Comparison of ENCODE assay signal across 23 cellular contexts in genomic region chr20:61639200-61639599, GRCh38.
DNase-seq lines count a peak whose midpoint lies in the region; ATAC-seq, FAIRE-seq and TF ChIP-seq lines count a peak whose summit lies in the region.
"Had no signal": no experiment of that assay in that cellular context is flagged by ENCODE, and none has a peak within 500 bp of the region (broad histone marks: within the 10 kb centered on the region; RNA-seq: fewer than 3 reads in every experiment).

No MANE protein-coding gene starts in this region.

- POLR2A ChIA-PET in A549 (lab: Yijun Ruan, JAX), result no interaction called here

- in situ Hi-C loops in gastrocnemius medialis (cut with MboI; ENCODE audit: low sequenced_read_pairs in 4 of 4), result no loop called here

- no peak for TF ChIP-seq EP300 in A549 (IDR thresholded peaks at IDR 0.05)

- ATAC-seq in A549 (peak; percentile 18 to 33; a peak in 2 of 6 replicates), GM18498 (IDR thresholded peaks at IDR 0.05; ENCODE audit: unreplicated experiment) (no peak), GM19397 (IDR thresholded peaks at IDR 0.05; ENCODE audit: unreplicated experiment) (no peak), gastrocnemius medialis (no peak)
- ATAC-seq: left cardiac atrium, WTC11 had no signal

- no peaks in the 10 kb centered on the region for H3K36me3 ChIP-seq in gastrocnemius medialis
- H3K36me3 ChIP-seq: prostate gland, SJSA1 had no signal

- FAIRE-seq in A549 (lab: Jason Lieb, UNC), result no peak
- FAIRE-seq: A204.1, endometrium, frontal cortex had no signal

- H3K4me3 ChIP-seq in A549, result no peak overlapping the region
- H3K4me3 ChIP-seq in WI38 (ENCODE audit: low read depth, low read length), result no peak overlapping the region
- no peak overlapping the region for H3K4me3 ChIP-seq in gastrocnemius medialis
- H3K4me3 ChIP-seq: prostate gland, SJSA1 had no signal

- H3K27ac ChIP-seq in A549 (no peak overlapping the region), gastrocnemius medialis (no peak overlapping the region)
- H3K27ac ChIP-seq: prostate gland, SJSA1 had no signal

- intact Hi-C loops in gastrocnemius medialis (cut with DNase I; ENCODE audit: low total_unique reads), result no loop called here

- CTCF ChIA-PET in A549 (lab: Yijun Ruan, JAX), result no interaction called here

- no peak for TF ChIP-seq RAD21 in A549 (conservative IDR thresholded peaks at IDR 0.05 in 1 of 2, IDR thresholded peaks at IDR 0.05 in 1 of 2)

- 56% methylated on average over 4 of the region's 4 CpGs for WGBS in A549 (ENCODE audit: missing lambda C conversion rate)

- no peak for TF ChIP-seq POLR2A in A549 (IDR thresholded peaks at IDR 0.05; ENCODE audit: low read length)
- TF ChIP-seq POLR2A in gastrocnemius medialis (IDR thresholded peaks at IDR 0.05), result no peak

- H3K27me3 ChIP-seq in gastrocnemius medialis, result no peaks in the 10 kb centered on the region

- no peaks in the 10 kb centered on the region for H3K9me3 ChIP-seq in A549
- H3K9me3 ChIP-seq in gastrocnemius medialis, result no peaks in the 10 kb centered on the region
- H3K9me3 ChIP-seq: prostate gland, SJSA1 had no signal

- H3K4me1 ChIP-seq in A549, result no peaks in the 10 kb centered on the region
- H3K4me1 ChIP-seq in gastrocnemius medialis, result no peaks in the 10 kb centered on the region
- H3K4me1 ChIP-seq: prostate gland, SJSA1 had no signal

- H3K4me2 ChIP-seq in A549, result no peak overlapping the region

- no peak for DNase-seq in A549 (ENCODE audit: low read depth in 1 of 2, low spot score in 1 of 2)
- DNase-seq in HCEC 1CT, result peak; percentile 52
- DNase-seq in iris pigment epithelial cell (ENCODE audit: low read depth), result peak; percentile 23
- DNase-seq in SW480 (ENCODE audit: low spot score), result no peak
- no peak for DNase-seq in gastrocnemius medialis
- DNase-seq: activated CD4-positive, alpha-beta T cell treated with anti-CD3 and anti-CD28 coated beads, Interleukin-2, amount 50 U/mL, for 48 hours; activated naive CD4-positive, alpha-beta T cell; CD4-positive, CD25-positive, alpha-beta regulatory T cell; DMS153; left cardiac atrium; NCI-H1436; NCI-H2171; stimulated activated CD4-positive, alpha-beta T cell treated with anti-CD3 and anti-CD28 coated beads, Interleukin-4, amount 100 ng/mL, for 24 hours; T-helper 2 cell had no signal

- TF ChIP-seq CTCF in A549 (IDR thresholded peaks at IDR 0.05) (no peak), WI38 (IDR thresholded peaks at IDR 0.05; ENCODE audit: low read depth, low read length) (peak; percentile 16; the same call in 1 of the 2 replicates), gastrocnemius medialis (IDR thresholded peaks at IDR 0.05 in 4 of 5, conservative IDR thresholded peaks at IDR 0.05 in 1 of 5) (no peak)

TF ChIP-seq in A549, 52 proteins besides CTCF, POLR2A, EP300 and RAD21:
- TF ChIP-seq HDAC2 (IDR thresholded peaks at IDR 0.05), result no peak
- no peak for TF ChIP-seq KDM5A (IDR thresholded peaks at IDR 0.05)
- no peak for TF ChIP-seq ESRRA (IDR thresholded peaks at IDR 0.05; ENCODE audit: borderline replicate concordance, low read length)
- TF ChIP-seq TFCP2L1 (CRISPR knock-in tag; IDR thresholded peaks at IDR 0.05), result no peak
TF ChIP-seq in A549: peak in this region for 0.

Comparison
In these comparisons a context has a peak if more than half of its experiments do, and no peak if none do; other contexts are left out.
1. ATAC-seq: peak in A549 (2 of 2); none in GM18498 (single experiment), GM19397 (single experiment) and gastrocnemius medialis (0 of 2).
2. DNase-seq: peak in HCEC 1CT (single experiment) and iris pigment epithelial cell (single experiment); none in A549 (0 of 2), SW480 (single experiment) and gastrocnemius medialis (0 of 2).